ENCODE assay signal across 1 cellular context in genomic region chr19:2841858-2842574, GRCh38.
TF ChIP-seq lines count a peak whose summit lies in the region.

No MANE protein-coding gene starts in this region.

TF ChIP-seq in IMR-90, 13 proteins besides CTCF, POLR2A, EP300 and RAD21 (continued from another document):
- TF ChIP-seq ELK1 (IDR thresholded peaks at IDR 0.05; ENCODE audit: borderline replicate concordance, low read depth, low read length) (no peak), SMC3 (IDR thresholded peaks at IDR 0.05; ENCODE audit: low read depth, low read length) (no peak)
